Comparison of ENCODE assay signal across 1 cellular context in the genomic region with DNA sequence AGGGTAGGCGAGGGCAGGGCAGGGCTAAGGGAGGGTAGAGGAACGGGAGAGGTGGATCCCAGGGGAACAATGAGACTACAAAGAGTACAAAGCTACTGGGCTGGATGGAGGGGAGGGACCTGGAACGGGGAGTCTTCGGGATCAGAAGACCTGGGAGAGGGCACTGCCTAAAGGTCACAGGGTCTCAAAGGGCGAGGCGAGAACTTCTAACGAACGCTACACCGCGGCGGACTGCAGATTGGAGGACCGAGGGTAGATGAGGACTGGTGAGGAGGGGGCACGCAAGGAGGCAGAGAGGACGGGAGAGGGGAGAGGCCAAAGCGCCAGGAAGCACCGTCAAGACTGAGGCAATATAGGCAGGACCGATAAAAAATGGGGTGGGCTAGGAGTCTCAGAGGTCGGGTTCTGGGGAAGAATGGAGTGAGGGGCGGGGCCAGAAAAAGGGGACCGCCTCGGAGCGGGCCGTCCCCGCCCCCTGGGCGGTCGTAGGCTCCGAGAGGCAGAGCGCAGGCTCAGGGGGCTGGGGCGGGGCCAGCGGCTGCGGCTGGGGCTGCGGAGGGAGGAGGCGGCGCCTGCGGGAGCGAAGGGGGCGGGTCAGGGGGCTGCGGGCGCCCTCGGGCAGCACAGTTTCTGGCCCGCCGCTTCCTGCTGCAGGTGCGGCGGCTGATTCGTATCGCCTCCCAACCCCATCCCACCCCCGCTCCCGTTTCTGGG.
TF ChIP-seq lines count a peak whose summit lies in the region.

No MANE protein-coding gene starts in this region.

TF ChIP-seq in GM12878, 131 proteins besides CTCF, POLR2A, EP300 and RAD21:
- TF ChIP-seq NRF1 (conservative IDR thresholded peaks at IDR 0.05; ENCODE audit: low read depth, low read length): peak; percentile 50
- TF ChIP-seq, protein P1, sequence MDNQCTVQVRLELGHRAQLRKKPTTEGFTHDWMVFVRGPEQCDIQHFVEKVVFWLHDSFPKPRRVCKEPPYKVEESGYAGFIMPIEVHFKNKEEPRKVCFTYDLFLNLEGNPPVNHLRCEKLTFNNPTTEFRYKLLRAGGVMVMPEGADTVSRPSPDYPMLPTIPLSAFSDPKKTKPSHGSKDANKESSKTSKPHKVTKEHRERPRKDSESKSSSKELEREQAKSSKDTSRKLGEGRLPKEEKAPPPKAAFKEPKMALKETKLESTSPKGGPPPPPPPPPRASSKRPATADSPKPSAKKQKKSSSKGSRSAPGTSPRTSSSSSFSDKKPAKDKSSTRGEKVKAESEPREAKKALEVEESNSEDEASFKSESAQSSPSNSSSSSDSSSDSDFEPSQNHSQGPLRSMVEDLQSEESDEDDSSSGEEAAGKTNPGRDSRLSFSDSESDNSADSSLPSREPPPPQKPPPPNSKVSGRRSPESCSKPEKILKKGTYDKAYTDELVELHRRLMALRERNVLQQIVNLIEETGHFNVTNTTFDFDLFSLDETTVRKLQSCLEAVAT (IDR thresholded peaks at IDR 0.05): peak; percentile 95
- TF ChIP-seq DPF2 (IDR thresholded peaks at IDR 0.05): 0 out of 2 replicates have a peak, but pooled peaks have one; percentile 33
- TF ChIP-seq EGR1 (IDR thresholded peaks at IDR 0.05; ENCODE audit: borderline replicate concordance in 1 of 2, low read depth in 2 of 2, low read length in 2 of 2): peak in 1 of 2 experiments; percentile 52; a peak in 1 of 3 replicates
- peak; percentile 29; the same call in 1 of the 2 replicates for TF ChIP-seq BACH1 (IDR thresholded peaks at IDR 0.05; ENCODE audit: borderline replicate concordance)
- TF ChIP-seq, protein P2, sequence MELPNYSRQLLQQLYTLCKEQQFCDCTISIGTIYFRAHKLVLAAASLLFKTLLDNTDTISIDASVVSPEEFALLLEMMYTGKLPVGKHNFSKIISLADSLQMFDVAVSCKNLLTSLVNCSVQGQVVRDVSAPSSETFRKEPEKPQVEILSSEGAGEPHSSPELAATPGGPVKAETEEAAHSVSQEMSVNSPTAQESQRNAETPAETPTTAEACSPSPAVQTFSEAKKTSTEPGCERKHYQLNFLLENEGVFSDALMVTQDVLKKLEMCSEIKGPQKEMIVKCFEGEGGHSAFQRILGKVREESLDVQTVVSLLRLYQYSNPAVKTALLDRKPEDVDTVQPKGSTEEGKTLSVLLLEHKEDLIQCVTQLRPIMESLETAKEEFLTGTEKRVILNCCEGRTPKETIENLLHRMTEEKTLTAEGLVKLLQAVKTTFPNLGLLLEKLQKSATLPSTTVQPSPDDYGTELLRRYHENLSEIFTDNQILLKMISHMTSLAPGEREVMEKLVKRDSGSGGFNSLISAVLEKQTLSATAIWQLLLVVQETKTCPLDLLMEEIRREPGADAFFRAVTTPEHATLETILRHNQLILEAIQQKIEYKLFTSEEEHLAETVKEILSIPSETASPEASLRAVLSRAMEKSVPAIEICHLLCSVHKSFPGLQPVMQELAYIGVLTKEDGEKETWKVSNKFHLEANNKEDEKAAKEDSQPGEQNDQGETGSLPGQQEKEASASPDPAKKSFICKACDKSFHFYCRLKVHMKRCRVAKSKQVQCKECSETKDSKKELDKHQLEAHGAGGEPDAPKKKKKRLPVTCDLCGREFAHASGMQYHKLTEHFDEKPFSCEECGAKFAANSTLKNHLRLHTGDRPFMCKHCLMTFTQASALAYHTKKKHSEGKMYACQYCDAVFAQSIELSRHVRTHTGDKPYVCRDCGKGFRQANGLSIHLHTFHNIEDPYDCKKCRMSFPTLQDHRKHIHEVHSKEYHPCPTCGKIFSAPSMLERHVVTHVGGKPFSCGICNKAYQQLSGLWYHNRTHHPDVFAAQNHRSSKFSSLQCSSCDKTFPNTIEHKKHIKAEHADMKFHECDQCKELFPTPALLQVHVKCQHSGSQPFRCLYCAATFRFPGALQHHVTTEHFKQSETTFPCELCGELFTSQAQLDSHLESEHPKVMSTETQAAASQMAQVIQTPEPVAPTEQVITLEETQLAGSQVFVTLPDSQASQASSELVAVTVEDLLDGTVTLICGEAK (IDR thresholded peaks at IDR 0.05; ENCODE audit: borderline replicate concordance): 0 out of 2 replicates have a peak, but pooled peaks have one; percentile 30
- peak in 1 of 2 experiments; percentile 75; a peak in 2 of 4 replicates for TF ChIP-seq BHLHE40 (IDR thresholded peaks at IDR 0.05; ENCODE audit: borderline replicate concordance in 1 of 2, low read depth in 2 of 2, low read length in 1 of 2)
- TF ChIP-seq, protein P3, sequence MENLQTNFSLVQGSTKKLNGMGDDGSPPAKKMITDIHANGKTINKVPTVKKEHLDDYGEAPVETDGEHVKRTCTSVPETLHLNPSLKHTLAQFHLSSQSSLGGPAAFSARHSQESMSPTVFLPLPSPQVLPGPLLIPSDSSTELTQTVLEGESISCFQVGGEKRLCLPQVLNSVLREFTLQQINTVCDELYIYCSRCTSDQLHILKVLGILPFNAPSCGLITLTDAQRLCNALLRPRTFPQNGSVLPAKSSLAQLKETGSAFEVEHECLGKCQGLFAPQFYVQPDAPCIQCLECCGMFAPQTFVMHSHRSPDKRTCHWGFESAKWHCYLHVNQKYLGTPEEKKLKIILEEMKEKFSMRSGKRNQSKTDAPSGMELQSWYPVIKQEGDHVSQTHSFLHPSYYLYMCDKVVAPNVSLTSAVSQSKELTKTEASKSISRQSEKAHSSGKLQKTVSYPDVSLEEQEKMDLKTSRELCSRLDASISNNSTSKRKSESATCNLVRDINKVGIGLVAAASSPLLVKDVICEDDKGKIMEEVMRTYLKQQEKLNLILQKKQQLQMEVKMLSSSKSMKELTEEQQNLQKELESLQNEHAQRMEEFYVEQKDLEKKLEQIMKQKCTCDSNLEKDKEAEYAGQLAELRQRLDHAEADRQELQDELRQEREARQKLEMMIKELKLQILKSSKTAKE (IDR thresholded peaks at IDR 0.05; ENCODE audit: low read depth, poor library complexity, severe bottlenecking): no peak
- TF ChIP-seq HDGF (IDR thresholded peaks at IDR 0.05): peak; percentile 74; the same call in 1 of the 2 replicates
- 0 out of 2 replicates have a peak, but pooled peaks have one; percentile 11 for TF ChIP-seq TCF12 (IDR thresholded peaks at IDR 0.05; ENCODE audit: low read depth, low read length)
- peak; percentile 48 for TF ChIP-seq SP1 (IDR thresholded peaks at IDR 0.05; ENCODE audit: low read depth, low read length)
- TF ChIP-seq SMAD1 (IDR thresholded peaks at IDR 0.05; ENCODE audit: low read depth, partially characterized antibody): no peak
- TF ChIP-seq ZNF384 (IDR thresholded peaks at IDR 0.05; ENCODE audit: borderline replicate concordance, low read depth, low read length): no peak
- TF ChIP-seq TCF3 (IDR thresholded peaks at IDR 0.05; ENCODE audit: borderline replicate concordance, insufficient read depth, low read depth, low read length): 0 out of 2 replicates have a peak, but pooled peaks have one; percentile 23
- peak; percentile 49 for TF ChIP-seq IKZF1 (conservative IDR thresholded peaks at IDR 0.05)
